In the genomic region with DNA sequence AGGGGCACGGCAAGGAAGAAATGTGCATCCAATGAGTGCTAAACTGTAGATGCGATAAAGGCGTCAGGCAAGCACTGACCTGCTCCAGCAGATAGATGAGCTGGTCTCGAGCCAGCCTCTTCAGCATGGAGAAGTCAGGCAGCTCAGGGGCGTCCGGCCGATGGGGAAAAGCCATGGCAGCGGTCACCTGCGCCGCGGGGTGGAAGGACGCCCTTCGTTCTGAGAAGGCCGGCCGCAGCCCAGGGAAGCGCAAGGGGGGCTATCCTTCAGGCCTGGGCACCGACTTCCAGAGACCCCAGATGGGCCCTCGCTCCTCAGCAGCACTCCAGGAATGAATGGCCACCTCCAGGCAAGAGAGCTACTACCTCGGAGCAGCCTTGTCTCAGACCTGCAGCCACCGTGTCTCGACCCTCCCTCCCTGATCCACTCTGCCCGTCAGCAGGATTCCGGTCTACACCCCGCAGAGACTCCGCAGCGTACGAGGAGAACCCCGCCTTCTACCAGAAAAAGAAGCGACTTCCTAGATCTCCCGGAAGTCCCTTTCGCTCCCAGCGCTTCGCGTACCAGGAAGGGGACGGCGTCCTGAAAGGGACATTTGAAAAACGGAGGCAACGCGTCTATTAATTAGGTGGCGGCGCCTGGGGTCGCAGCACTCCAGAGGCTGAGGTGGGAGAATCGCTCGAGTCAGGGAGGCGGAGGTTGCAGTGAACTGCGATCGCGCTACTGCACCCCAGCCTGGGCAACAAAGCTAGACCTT, we compare ENCODE assay signal across 1 cellular context.
TF ChIP-seq lines count a peak whose summit lies in the region.

A gene (minus strand): TSS at position 520 of the 757 bp plus-strand sequence. CDS start 345 bp downstream, at position 175.

TF ChIP-seq in HepG2, 621 proteins besides CTCF, POLR2A, EP300 and RAD21 (continued from another document and continues in another):
- TF ChIP-seq, protein P1, sequence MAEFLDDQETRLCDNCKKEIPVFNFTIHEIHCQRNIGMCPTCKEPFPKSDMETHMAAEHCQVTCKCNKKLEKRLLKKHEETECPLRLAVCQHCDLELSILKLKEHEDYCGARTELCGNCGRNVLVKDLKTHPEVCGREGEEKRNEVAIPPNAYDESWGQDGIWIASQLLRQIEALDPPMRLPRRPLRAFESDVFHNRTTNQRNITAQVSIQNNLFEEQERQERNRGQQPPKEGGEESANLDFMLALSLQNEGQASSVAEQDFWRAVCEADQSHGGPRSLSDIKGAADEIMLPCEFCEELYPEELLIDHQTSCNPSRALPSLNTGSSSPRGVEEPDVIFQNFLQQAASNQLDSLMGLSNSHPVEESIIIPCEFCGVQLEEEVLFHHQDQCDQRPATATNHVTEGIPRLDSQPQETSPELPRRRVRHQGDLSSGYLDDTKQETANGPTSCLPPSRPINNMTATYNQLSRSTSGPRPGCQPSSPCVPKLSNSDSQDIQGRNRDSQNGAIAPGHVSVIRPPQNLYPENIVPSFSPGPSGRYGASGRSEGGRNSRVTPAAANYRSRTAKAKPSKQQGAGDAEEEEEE (CRISPR knock-in tag; IDR thresholded peaks at IDR 0.05; ENCODE audit: borderline replicate concordance), result no peak
- TF ChIP-seq RBM22 (optimal IDR thresholded peaks at IDR 0.05; ENCODE audit: low read length) (no peak), CEBPB (IDR thresholded peaks at IDR 0.05; ENCODE audit: borderline replicate concordance, low read depth, low read length) (no peak), MAZ (IDR thresholded peaks at IDR 0.05; ENCODE audit: borderline replicate concordance, low read depth, low read length) (no peak), MAZ (CRISPR knock-in tag; IDR thresholded peaks at IDR 0.05; ENCODE audit: low read depth) (peak; percentile 18; the same call in 1 of the 2 replicates), ELF3 (CRISPR knock-in tag; IDR thresholded peaks at IDR 0.05) (peak; percentile 92), CREM (IDR thresholded peaks at IDR 0.05) (peak; percentile 54; the same call in 1 of the 2 replicates), CREM (CRISPR knock-in tag; IDR thresholded peaks at IDR 0.05) (no peak), ZNF33A (CRISPR knock-in tag; IDR thresholded peaks at IDR 0.05; ENCODE audit: borderline replicate concordance) (no peak), ZNF510 (CRISPR knock-in tag; IDR thresholded peaks at IDR 0.05; ENCODE audit: low read depth) (no peak), ZNF766 (CRISPR knock-in tag; IDR thresholded peaks at IDR 0.05; ENCODE audit: borderline replicate concordance) (no peak), HHEX (CRISPR knock-in tag; IDR thresholded peaks at IDR 0.05) (no peak), ZNF607 (CRISPR knock-in tag; IDR thresholded peaks at IDR 0.05; ENCODE audit: borderline replicate concordance) (peak; percentile 64; the same call in 1 of the 2 replicates), ZNF138 (CRISPR knock-in tag; IDR thresholded peaks at IDR 0.05; ENCODE audit: low read depth) (no peak), ZC3H13 (CRISPR knock-in tag; IDR thresholded peaks at IDR 0.05) (no peak), MTA1 (CRISPR knock-in tag; IDR thresholded peaks at IDR 0.05; ENCODE audit: borderline replicate concordance) (no peak), ZNF674 (CRISPR knock-in tag; IDR thresholded peaks at IDR 0.05; ENCODE audit: low read depth) (no peak), POGZ (CRISPR knock-in tag; IDR thresholded peaks at IDR 0.05) (peak; percentile 80), NFKB2 (CRISPR knock-in tag; IDR thresholded peaks at IDR 0.05; ENCODE audit: borderline replicate concordance) (no peak), ZNF230 (CRISPR knock-in tag; IDR thresholded peaks at IDR 0.05) (no peak; the same call in 1 of the 2 replicates), ZNF841 (CRISPR knock-in tag; IDR thresholded peaks at IDR 0.05; ENCODE audit: borderline replicate concordance) (no peak), TSC22D2 (CRISPR knock-in tag; IDR thresholded peaks at IDR 0.05; ENCODE audit: borderline replicate concordance) (0 out of 2 replicates have a peak, but pooled peaks have one; percentile 62), ZNF350 (CRISPR knock-in tag; IDR thresholded peaks at IDR 0.05; ENCODE audit: borderline replicate concordance, low read depth) (peak; percentile 76), ARID2 (CRISPR knock-in tag; IDR thresholded peaks at IDR 0.05; ENCODE audit: borderline replicate concordance) (no peak), GATAD2A (CRISPR knock-in tag; IDR thresholded peaks at IDR 0.05) (peak; percentile 43; the same call in 1 of the 2 replicates), NR2F2 (IDR thresholded peaks at IDR 0.05; ENCODE audit: borderline replicate concordance, low read depth) (no peak), EED (CRISPR knock-in tag; IDR thresholded peaks at IDR 0.05) (no peak), ZNF792 (CRISPR knock-in tag; IDR thresholded peaks at IDR 0.05) (peak; percentile 57; the same call in 1 of the 2 replicates)
- TF ChIP-seq, protein P2, sequence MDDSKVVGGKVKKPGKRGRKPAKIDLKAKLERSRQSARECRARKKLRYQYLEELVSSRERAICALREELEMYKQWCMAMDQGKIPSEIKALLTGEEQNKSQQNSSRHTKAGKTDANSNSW (CRISPR knock-in tag; IDR thresholded peaks at IDR 0.05; ENCODE audit: borderline replicate concordance), result no peak
- TF ChIP-seq, protein P3, sequence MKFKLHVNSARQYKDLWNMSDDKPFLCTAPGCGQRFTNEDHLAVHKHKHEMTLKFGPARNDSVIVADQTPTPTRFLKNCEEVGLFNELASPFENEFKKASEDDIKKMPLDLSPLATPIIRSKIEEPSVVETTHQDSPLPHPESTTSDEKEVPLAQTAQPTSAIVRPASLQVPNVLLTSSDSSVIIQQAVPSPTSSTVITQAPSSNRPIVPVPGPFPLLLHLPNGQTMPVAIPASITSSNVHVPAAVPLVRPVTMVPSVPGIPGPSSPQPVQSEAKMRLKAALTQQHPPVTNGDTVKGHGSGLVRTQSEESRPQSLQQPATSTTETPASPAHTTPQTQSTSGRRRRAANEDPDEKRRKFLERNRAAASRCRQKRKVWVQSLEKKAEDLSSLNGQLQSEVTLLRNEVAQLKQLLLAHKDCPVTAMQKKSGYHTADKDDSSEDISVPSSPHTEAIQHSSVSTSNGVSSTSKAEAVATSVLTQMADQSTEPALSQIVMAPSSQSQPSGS (CRISPR knock-in tag; IDR thresholded peaks at IDR 0.05), result 0 out of 2 replicates have a peak, but pooled peaks have one; percentile 38
- TF ChIP-seq, protein P4, sequence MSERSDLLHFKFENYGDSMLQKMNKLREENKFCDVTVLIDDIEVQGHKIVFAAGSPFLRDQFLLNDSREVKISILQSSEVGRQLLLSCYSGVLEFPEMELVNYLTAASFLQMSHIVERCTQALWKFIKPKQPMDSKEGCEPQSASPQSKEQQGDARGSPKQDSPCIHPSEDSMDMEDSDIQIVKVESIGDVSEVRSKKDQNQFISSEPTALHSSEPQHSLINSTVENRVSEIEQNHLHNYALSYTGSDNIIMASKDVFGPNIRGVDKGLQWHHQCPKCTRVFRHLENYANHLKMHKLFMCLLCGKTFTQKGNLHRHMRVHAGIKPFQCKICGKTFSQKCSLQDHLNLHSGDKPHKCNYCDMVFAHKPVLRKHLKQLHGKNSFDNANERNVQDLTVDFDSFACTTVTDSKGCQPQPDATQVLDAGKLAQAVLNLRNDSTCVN (CRISPR knock-in tag; IDR thresholded peaks at IDR 0.05; ENCODE audit: borderline replicate concordance), result 0 out of 2 replicates have a peak, but pooled peaks have one; percentile 15
- TF ChIP-seq, protein P5, sequence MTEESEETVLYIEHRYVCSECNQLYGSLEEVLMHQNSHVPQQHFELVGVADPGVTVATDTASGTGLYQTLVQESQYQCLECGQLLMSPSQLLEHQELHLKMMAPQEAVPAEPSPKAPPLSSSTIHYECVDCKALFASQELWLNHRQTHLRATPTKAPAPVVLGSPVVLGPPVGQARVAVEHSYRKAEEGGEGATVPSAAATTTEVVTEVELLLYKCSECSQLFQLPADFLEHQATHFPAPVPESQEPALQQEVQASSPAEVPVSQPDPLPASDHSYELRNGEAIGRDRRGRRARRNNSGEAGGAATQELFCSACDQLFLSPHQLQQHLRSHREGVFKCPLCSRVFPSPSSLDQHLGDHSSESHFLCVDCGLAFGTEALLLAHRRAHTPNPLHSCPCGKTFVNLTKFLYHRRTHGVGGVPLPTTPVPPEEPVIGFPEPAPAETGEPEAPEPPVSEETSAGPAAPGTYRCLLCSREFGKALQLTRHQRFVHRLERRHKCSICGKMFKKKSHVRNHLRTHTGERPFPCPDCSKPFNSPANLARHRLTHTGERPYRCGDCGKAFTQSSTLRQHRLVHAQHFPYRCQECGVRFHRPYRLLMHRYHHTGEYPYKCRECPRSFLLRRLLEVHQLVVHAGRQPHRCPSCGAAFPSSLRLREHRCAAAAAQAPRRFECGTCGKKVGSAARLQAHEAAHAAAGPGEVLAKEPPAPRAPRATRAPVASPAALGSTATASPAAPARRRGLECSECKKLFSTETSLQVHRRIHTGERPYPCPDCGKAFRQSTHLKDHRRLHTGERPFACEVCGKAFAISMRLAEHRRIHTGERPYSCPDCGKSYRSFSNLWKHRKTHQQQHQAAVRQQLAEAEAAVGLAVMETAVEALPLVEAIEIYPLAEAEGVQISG (CRISPR knock-in tag; IDR thresholded peaks at IDR 0.05), result peak; percentile 95
- TF ChIP-seq, protein P6, sequence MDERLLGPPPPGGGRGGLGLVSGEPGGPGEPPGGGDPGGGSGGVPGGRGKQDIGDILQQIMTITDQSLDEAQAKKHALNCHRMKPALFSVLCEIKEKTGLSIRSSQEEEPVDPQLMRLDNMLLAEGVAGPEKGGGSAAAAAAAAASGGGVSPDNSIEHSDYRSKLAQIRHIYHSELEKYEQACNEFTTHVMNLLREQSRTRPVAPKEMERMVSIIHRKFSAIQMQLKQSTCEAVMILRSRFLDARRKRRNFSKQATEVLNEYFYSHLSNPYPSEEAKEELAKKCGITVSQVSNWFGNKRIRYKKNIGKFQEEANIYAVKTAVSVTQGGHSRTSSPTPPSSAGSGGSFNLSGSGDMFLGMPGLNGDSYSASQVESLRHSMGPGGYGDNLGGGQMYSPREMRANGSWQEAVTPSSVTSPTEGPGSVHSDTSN (CRISPR knock-in tag; IDR thresholded peaks at IDR 0.05), result no peak
- TF ChIP-seq, protein P7, sequence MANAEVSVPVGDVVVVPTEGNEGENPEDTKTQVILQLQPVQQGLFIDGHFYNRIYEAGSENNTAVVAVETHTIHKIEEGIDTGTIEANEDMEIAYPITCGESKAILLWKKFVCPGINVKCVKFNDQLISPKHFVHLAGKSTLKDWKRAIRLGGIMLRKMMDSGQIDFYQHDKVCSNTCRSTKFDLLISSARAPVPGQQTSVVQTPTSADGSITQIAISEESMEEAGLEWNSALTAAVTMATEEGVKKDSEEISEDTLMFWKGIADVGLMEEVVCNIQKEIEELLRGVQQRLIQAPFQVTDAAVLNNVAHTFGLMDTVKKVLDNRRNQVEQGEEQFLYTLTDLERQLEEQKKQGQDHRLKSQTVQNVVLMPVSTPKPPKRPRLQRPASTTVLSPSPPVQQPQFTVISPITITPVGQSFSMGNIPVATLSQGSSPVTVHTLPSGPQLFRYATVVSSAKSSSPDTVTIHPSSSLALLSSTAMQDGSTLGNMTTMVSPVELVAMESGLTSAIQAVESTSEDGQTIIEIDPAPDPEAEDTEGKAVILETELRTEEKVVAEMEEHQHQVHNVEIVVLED (CRISPR knock-in tag; IDR thresholded peaks at IDR 0.05; ENCODE audit: borderline replicate concordance), result peak; percentile 81; the same call in 1 of the 2 replicates
- TF ChIP-seq, protein P8, sequence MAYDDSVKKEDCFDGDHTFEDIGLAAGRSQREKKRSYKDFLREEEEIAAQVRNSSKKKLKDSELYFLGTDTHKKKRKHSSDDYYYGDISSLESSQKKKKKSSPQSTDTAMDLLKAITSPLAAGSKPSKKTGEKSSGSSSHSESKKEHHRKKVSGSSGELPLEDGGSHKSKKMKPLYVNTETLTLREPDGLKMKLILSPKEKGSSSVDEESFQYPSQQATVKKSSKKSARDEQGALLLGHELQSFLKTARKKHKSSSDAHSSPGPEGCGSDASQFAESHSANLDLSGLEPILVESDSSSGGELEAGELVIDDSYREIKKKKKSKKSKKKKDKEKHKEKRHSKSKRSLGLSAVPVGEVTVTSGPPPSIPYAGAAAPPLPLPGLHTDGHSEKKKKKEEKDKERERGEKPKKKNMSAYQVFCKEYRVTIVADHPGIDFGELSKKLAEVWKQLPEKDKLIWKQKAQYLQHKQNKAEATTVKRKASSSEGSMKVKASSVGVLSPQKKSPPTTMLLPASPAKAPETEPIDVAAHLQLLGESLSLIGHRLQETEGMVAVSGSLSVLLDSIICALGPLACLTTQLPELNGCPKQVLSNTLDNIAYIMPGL (CRISPR knock-in tag; IDR thresholded peaks at IDR 0.05; ENCODE audit: borderline replicate concordance in 1 of 2, low read depth in 1 of 2), result peak; percentile 49 to 73; a peak in 3 of 4 replicates
- TF ChIP-seq, protein P9, sequence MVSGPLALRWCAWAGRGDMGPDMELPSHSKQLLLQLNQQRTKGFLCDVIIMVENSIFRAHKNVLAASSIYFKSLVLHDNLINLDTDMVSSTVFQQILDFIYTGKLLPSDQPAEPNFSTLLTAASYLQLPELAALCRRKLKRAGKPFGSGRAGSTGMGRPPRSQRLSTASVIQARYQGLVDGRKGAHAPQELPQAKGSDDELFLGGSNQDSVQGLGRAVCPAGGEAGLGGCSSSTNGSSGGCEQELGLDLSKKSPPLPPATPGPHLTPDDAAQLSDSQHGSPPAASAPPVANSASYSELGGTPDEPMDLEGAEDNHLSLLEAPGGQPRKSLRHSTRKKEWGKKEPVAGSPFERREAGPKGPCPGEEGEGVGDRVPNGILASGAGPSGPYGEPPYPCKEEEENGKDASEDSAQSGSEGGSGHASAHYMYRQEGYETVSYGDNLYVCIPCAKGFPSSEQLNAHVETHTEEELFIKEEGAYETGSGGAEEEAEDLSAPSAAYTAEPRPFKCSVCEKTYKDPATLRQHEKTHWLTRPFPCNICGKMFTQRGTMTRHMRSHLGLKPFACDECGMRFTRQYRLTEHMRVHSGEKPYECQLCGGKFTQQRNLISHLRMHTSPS (CRISPR knock-in tag; IDR thresholded peaks at IDR 0.05; ENCODE audit: low read depth), result no peak
- TF ChIP-seq, protein P10, sequence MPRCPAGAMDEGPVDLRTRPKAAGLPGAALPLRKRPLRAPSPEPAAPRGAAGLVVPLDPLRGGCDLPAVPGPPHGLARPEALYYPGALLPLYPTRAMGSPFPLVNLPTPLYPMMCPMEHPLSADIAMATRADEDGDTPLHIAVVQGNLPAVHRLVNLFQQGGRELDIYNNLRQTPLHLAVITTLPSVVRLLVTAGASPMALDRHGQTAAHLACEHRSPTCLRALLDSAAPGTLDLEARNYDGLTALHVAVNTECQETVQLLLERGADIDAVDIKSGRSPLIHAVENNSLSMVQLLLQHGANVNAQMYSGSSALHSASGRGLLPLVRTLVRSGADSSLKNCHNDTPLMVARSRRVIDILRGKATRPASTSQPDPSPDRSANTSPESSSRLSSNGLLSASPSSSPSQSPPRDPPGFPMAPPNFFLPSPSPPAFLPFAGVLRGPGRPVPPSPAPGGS (CRISPR knock-in tag; IDR thresholded peaks at IDR 0.05), result peak; percentile 78; the same call in 1 of the 2 replicates
